In the genomic region with DNA sequence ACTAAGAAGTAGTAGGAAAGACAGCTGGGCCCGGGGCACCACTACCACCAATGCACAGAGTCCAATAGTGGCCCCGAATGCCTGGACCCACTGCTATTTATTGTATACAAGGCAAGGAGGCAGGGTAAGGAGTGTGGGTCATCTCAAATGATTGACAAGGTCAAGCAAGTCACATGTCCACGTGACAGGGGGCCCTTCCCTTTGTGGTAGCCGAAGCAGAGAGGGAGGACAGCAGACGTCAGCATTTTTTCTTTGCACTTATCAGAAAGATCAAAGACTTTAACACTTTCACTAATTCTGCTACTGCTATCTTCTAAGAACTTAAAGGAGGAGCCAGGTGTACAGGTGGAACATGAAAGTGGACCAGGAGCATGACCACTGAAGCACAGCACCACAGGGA, we compare ENCODE assay signal across 16 cellular contexts. TPM values are rescaled to one million over a fixed set of nuclear protein-coding genes. Genes with fewer than 3 reads are reported as not detected.
DNase-seq lines count a peak whose midpoint lies in the region; ATAC-seq, FAIRE-seq and TF ChIP-seq lines count a peak whose summit lies in the region.
"Had no signal": no experiment of that assay in that cellular context is flagged by ENCODE, and none has a peak within 500 bp of the region (broad histone marks: within the 10 kb centered on the region; RNA-seq: fewer than 3 reads in every experiment).

No MANE protein-coding gene starts in this region.

- H3K9me3 ChIP-seq in A549, result no peaks in the 10 kb centered on the region
- no peaks in the 10 kb centered on the region for H3K9me3 ChIP-seq in K562 (replicated peaks; ENCODE audit: control insufficient read depth, insufficient read depth, low read depth, low read length)
- no peaks in the 10 kb centered on the region for H3K9me3 ChIP-seq in parathyroid adenoma (ENCODE audit: control insufficient read depth, low read length)
- H3K9me3 ChIP-seq: BLaER1 treated with 17β-estradiol and CSF1 and Interleukin-3, amounts not matched to agents 10 nM and 100 nM had no signal

- H3K4me1 ChIP-seq in A549 (peaks cover 5% of the 10 kb centered on the region), K562 (replicated peaks in 1 of 2; ENCODE audit: control insufficient read depth in 2 of 2, insufficient read depth in 2 of 2, low read length in 2 of 2) (no peaks in the 10 kb centered on the region), parathyroid adenoma (peaks cover 8% of the 10 kb centered on the region)

- TF ChIP-seq POLR2A in A549 (IDR thresholded peaks at IDR 0.05; ENCODE audit: low read length) (no peak), K562 (conservative IDR thresholded peaks at IDR 0.05) (no peak)

- WGBS in A549 (ENCODE audit: missing lambda C conversion rate), result 84% methylated on average over 5 of the region's 5 CpGs
- WGBS in K562 (ENCODE audit: insufficient coverage, low coverage, missing lambda C conversion rate), result 67% methylated on average over 3 of the region's 5 CpGs

- no peak for DNase-seq in A549 (ENCODE audit: low read depth in 1 of 2, low spot score in 1 of 2)
- DNase-seq in CD14-positive monocyte (ENCODE audit: low spot score), result no peak
- DNase-seq in K562 (ENCODE audit: extremely low read depth in 1 of 4, low spot score in 3 of 4), result peak in 1 of 4 experiments; percentile 25
- no peak for DNase-seq in T-helper 9 cell
- no peak for DNase-seq in COLO829 (ENCODE audit: low spot score)
- DNase-seq in NK-92 (lab: John Stamatoyannopoulos, UW; ENCODE audit: unreplicated experiment), result no peak
- DNase-seq: CD4-positive, alpha-beta T cell; DMS153; DND-41; GDM1; GOT3; H9 had no signal

- no peaks in the 10 kb centered on the region for H3K27me3 Mint-ChIP-seq in CD14-positive monocyte (ENCODE audit: low read depth in 3 of 3)
- H3K27me3 Mint-ChIP-seq: CD4-positive, alpha-beta T cell had no signal

- peaks cover 23% of the 10 kb centered on the region; the same call in 2 of the 3 replicates for H3K36me3 ChIP-seq in K562 (ENCODE audit: control insufficient read depth, insufficient read depth, low read length)
- H3K36me3 ChIP-seq in parathyroid adenoma (ENCODE audit: control insufficient read depth, insufficient read depth, low read length), result no peaks in the 10 kb centered on the region

- H3K9ac ChIP-seq in K562 (ENCODE audit: insufficient read depth in 1 of 2, low read depth in 2 of 2, low read length in 2 of 2), result no peak overlapping the region
- H3K9ac ChIP-seq in parathyroid adenoma, result no peak overlapping the region
- H3K9ac ChIP-seq: BLaER1 treated with 17β-estradiol and CSF1 and Interleukin-3, amounts not matched to agents 10 nM and 100 nM had no signal

- H3K27ac Mint-ChIP-seq in CD14-positive monocyte, result peak overlapping the region in 4 of 7 donors; percentile 17 to 49 (median 36)
- H3K27ac Mint-ChIP-seq: CD4-positive, alpha-beta T cell; H9 had no signal

- H4K20me1 ChIP-seq in K562 (replicated peaks; ENCODE audit: control insufficient read depth, insufficient read depth, low read length), result no peaks in the 10 kb centered on the region

- POLR2A ChIA-PET in A549 (lab: Yijun Ruan, JAX), result no interaction called here
- POLR2A ChIA-PET in K562 (lab: Yijun Ruan, JAX), result interaction anchor here (1.0 kb wide), 1 partner anchor 29 kb away, joined by 3 read pairs; no protein-coding TSS in a partner anchor

- FAIRE-seq in A549 (lab: Jason Lieb, UNC), result no peak
- FAIRE-seq in K562 (lab: Jason Lieb, UNC), result no peak
- FAIRE-seq: D721Med, GM12892 had no signal

- H3K4me3 ChIP-seq in A549 (no peak overlapping the region), K562 (no peak overlapping the region), parathyroid adenoma (ENCODE audit: low read depth, low read length) (peak overlapping the region; percentile 31)
- H3K4me3 ChIP-seq: BLaER1 treated with 17β-estradiol and CSF1 and Interleukin-3, amounts not matched to agents 10 nM and 100 nM had no signal

- no peak for TF ChIP-seq CTCF in A549 (IDR thresholded peaks at IDR 0.05)
- TF ChIP-seq CTCF in CD14-positive monocyte (IDR thresholded peaks at IDR 0.05), result no peak
- no peak for TF ChIP-seq CTCF in K562 (IDR thresholded peaks at IDR 0.05 in 2 of 3, conservative IDR thresholded peaks at IDR 0.05 in 1 of 3; ENCODE audit: insufficient read depth in 2 of 3, low read depth in 1 of 3, low read length in 3 of 3)
- no peak for TF ChIP-seq CTCF in parathyroid adenoma (IDR thresholded peaks at IDR 0.05)

- in situ Hi-C loops in K562 (cut with MboI), result no loop called here

- BruUV-seq in K562 (replicated peaks; lab: Mats Ljungman, UMichigan), result no TSS peak

- TF ChIP-seq RAD21 in A549 (conservative IDR thresholded peaks at IDR 0.05 in 1 of 2, IDR thresholded peaks at IDR 0.05 in 1 of 2) (no peak), K562 (CRISPR knock-in tag; conservative IDR thresholded peaks at IDR 0.05 in 1 of 2, IDR thresholded peaks at IDR 0.05 in 1 of 2) (no peak)

- intact Hi-C loops in CD14-positive monocyte (cut with micrococcal nuclease), result no loop called here
- intact Hi-C loops in K562 (cut with micrococcal nuclease), result no loop called here

- H3K4me2 ChIP-seq in A549, result no peak overlapping the region
- H3K4me2 ChIP-seq in K562 (ENCODE audit: insufficient read depth, low read length), result no peak overlapping the region
- H3K4me2 ChIP-seq in parathyroid adenoma (ENCODE audit: low read length), result peak overlapping the region; percentile 65
- H3K4me2 ChIP-seq: BLaER1 treated with 17β-estradiol and CSF1 and Interleukin-3, amounts not matched to agents 10 nM and 100 nM had no signal

- no peaks in the 10 kb centered on the region for H3K9me1 ChIP-seq in K562 (ENCODE audit: control insufficient read depth, insufficient read depth, low read length)

- peaks cover 8% of the 10 kb centered on the region for H3K79me2 ChIP-seq in K562 (ENCODE audit: control insufficient read depth, insufficient read depth, low read length)
- H3K79me2 ChIP-seq in parathyroid adenoma, result peaks cover 43% of the 10 kb centered on the region

- H3K36me3 Mint-ChIP-seq in CD14-positive monocyte, result peaks cover 49 to 79% of the 10 kb centered on the region in 2 donors

- H3K4me1 Mint-ChIP-seq in CD14-positive monocyte, result peaks cover 6% of the 10 kb centered on the region
- H3K4me1 Mint-ChIP-seq: H9 had no signal

- no peak overlapping the region for H3K4me3 Mint-ChIP-seq in CD14-positive monocyte
- H3K4me3 Mint-ChIP-seq: CD4-positive, alpha-beta T cell; H9 had no signal

- no peak for ATAC-seq in A549
- ATAC-seq in K562, result no peak

- no peaks in the 10 kb centered on the region for H3K9me3 Mint-ChIP-seq in CD14-positive monocyte
- H3K9me3 Mint-ChIP-seq: CD4-positive, alpha-beta T cell; H9 had no signal

- H3K27ac ChIP-seq in A549, result no peak overlapping the region
- no peak overlapping the region for H3K27ac ChIP-seq in K562 (ENCODE audit: extremely low read depth, low read depth, low read length)
- peak overlapping the region; percentile 45 for H3K27ac ChIP-seq in parathyroid adenoma
- H3K27ac ChIP-seq: BLaER1 treated with 17β-estradiol and CSF1 and Interleukin-3, amounts not matched to agents 10 nM and 100 nM had no signal

- H2AFZ ChIP-seq in K562 (ENCODE audit: low read depth, low read length) (no peak overlapping the region), parathyroid adenoma (peak overlapping the region; percentile 24)

- TF ChIP-seq EP300 in A549 (IDR thresholded peaks at IDR 0.05), result no peak
- no peak for TF ChIP-seq EP300 in K562 (IDR thresholded peaks at IDR 0.05; ENCODE audit: low read length)

- CTCF ChIA-PET in A549 (lab: Yijun Ruan, JAX), result interaction anchor here (0.7 to 19.5 kb wide), 4 partner anchors 6 to 297 kb away, joined by 3 to 410 read pairs (median 75); a partner anchor contains a TSS
- CTCF ChIA-PET in K562 (lab: Yijun Ruan, JAX; ENCODE audit: low intra/inter-chr PET ratio), result no interaction called here

- H3K27me3 ChIP-seq in K562 (ENCODE audit: control insufficient read depth in 2 of 2, insufficient read depth in 2 of 2, low read length in 2 of 2), result no peaks in the 10 kb centered on the region
- H3K27me3 ChIP-seq in parathyroid adenoma (ENCODE audit: control insufficient read depth, insufficient read depth, low read length), result no peaks in the 10 kb centered on the region
- H3K27me3 ChIP-seq: BLaER1 treated with 17β-estradiol and CSF1 and Interleukin-3, amounts not matched to agents 10 nM and 100 nM had no signal

RNA-seq across cellular contexts. Expression of a gene that starts 6.5 kb away (rescaled TPM):
- polyA plus RNA-seq in A549 (2011; rRNA removed), result 32.1 and 34.2 TPM in 2 replicates
- 18.0 and 21.3 TPM in 2 replicates for polyA plus RNA-seq in A549 (2012; cell fraction: cytosol; rRNA removed)
- polyA plus RNA-seq in A549 (2012; cell fraction: nucleus; rRNA removed), result 20.1 and 22.7 TPM in 2 replicates
- 20.0 to 21.7 TPM (median 21.5 TPM) in 3 replicates for polyA plus RNA-seq in A549 (2017; fragmentation: RNase III; extraction: RNeasy Plus Mini Kit Qiagen cat#74134 plus additional on column Dnase treatment)
- 135 and 173 TPM in 2 replicates for polyA minus RNA-seq in A549 (2011; rRNA and poly(A)+ RNA removed)
- 1 to 10 TPM; 3.9 to 8.5 TPM for polyA plus RNA-seq in CD14-positive monocyte
- total RNA-seq in K562 (2011; cell fraction: chromatin; rRNA removed; ENCODE audit: low replicate concordance), result 76.4 and 103 TPM in 2 replicates
- total RNA-seq in K562 (2011; cell fraction: nucleolus; rRNA removed), result 32.6 and 35.0 TPM in 2 replicates
- total RNA-seq in K562 (2011; cell fraction: nucleoplasm; rRNA removed), result 47.7 and 52.4 TPM in 2 replicates
- total RNA-seq in K562 (2014; rRNA removed), result 4.9 and 9.1 TPM in 2 replicates
- total RNA-seq in K562 (2014; rRNA removed; fragmentation: Illumina TruSeq; extraction: Trizol), result 6.9 and 7.1 TPM in 2 replicates
- 8.1 and 8.3 TPM in 2 replicates for total RNA-seq in K562 (2015; rRNA removed; fragmentation: Illumina TruSeq; extraction: Trizol)
- 27.5 and 29.1 TPM in 2 replicates for total RNA-seq in K562 (2021)
- 9.9 and 12.4 TPM in 2 replicates for polyA plus RNA-seq in K562 (2011; rRNA removed)
- polyA plus RNA-seq in K562 (2011; cell fraction: cytosol; rRNA removed), result 7.0 and 8.0 TPM in 2 replicates
- polyA plus RNA-seq in K562 (2011; cell fraction: nucleus; rRNA removed), result 16.7 and 18.6 TPM in 2 replicates
- 9.9 and 17.0 TPM in 2 replicates for polyA plus RNA-seq in K562 (2012)
- 8.3 and 8.8 TPM in 2 replicates for polyA plus RNA-seq in K562 (2014; fragmentation: Illumina TruSeq; extraction: Trizol)
- 1 to 10 TPM in 1 of 2 experiments, under 1 TPM in 1; 0.90 to 1.3 TPM for polyA plus RNA-seq in K562 (2014; fragmentation: Nextera tagmentation; extraction: Ambion mirVana)
- 6.0 and 8.2 TPM in 2 replicates for polyA plus RNA-seq in K562 (2014; rRNA removed)
- polyA minus RNA-seq in K562 (2011; rRNA and poly(A)+ RNA removed), result 45.0 and 68.4 TPM in 2 replicates
- 22.6 and 24.3 TPM in 2 replicates for polyA minus RNA-seq in K562 (2011; cell fraction: cytosol; rRNA and poly(A)+ RNA removed)
- 30.6 and 48.9 TPM in 2 replicates for polyA minus RNA-seq in K562 (2011; cell fraction: nucleus; rRNA and poly(A)+ RNA removed)

RNA-seq across cellular contexts. Expression of a gene that starts 24.3 kb away (rescaled TPM):
- polyA plus RNA-seq in A549 (2011; rRNA removed) (29.5 and 35.1 TPM in 2 replicates), A549 (2017; fragmentation: RNase III; extraction: RNeasy Plus Mini Kit Qiagen cat#74134 plus additional on column Dnase treatment) (28.5 to 31.5 TPM (median 30.8 TPM) in 3 replicates), CD14-positive monocyte (under 1 TPM; 0.09 to 0.13 TPM), K562 (2011; rRNA removed) (11.9 and 13.5 TPM in 2 replicates), K562 (2014; fragmentation: Illumina TruSeq; extraction: Trizol) (8.2 and 9.4 TPM in 2 replicates), K562 (2014; fragmentation: Nextera tagmentation; extraction: Ambion mirVana) (1 to 10 TPM; 1.3 to 1.7 TPM), K562 (2014; rRNA removed) (7.3 and 9.4 TPM in 2 replicates)
- polyA plus RNA-seq in A549 (2012; cell fraction: cytosol; rRNA removed), result 42.9 and 53.3 TPM in 2 replicates
- polyA plus RNA-seq in A549 (2012; cell fraction: nucleus; rRNA removed), result 35.4 and 40.6 TPM in 2 replicates
- polyA minus RNA-seq in A549 (2011; rRNA and poly(A)+ RNA removed), result 47.1 and 53.6 TPM in 2 replicates
- 11.0 and 24.6 TPM in 2 replicates for total RNA-seq in K562 (2011; cell fraction: chromatin; rRNA removed; ENCODE audit: low replicate concordance)
- total RNA-seq in K562 (2011; cell fraction: nucleolus; rRNA removed), result 20.4 and 25.5 TPM in 2 replicates
- 20.2 and 23.2 TPM in 2 replicates for total RNA-seq in K562 (2011; cell fraction: nucleoplasm; rRNA removed)
- total RNA-seq in K562 (2014; rRNA removed) (7.9 and 10.8 TPM in 2 replicates), K562 (2014; rRNA removed; fragmentation: Illumina TruSeq; extraction: Trizol) (5.6 and 6.5 TPM in 2 replicates), K562 (2015; rRNA removed; fragmentation: Illumina TruSeq; extraction: Trizol) (6.9 and 7.1 TPM in 2 replicates), K562 (2021) (8.7 and 9.3 TPM in 2 replicates)
- 16.7 and 24.3 TPM in 2 replicates for polyA plus RNA-seq in K562 (2011; cell fraction: cytosol; rRNA removed)
- polyA plus RNA-seq in K562 (2011; cell fraction: nucleus; rRNA removed), result 8.0 and 11.5 TPM in 2 replicates
- 9.3 and 10.4 TPM in 2 replicates for polyA plus RNA-seq in K562 (2012)
- 12.4 and 20.2 TPM in 2 replicates for polyA minus RNA-seq in K562 (2011; rRNA and poly(A)+ RNA removed)
- polyA minus RNA-seq in K562 (2011; cell fraction: cytosol; rRNA and poly(A)+ RNA removed), result 10.1 and 10.3 TPM in 2 replicates
- polyA minus RNA-seq in K562 (2011; cell fraction: nucleus; rRNA and poly(A)+ RNA removed), result 4.4 and 5.2 TPM in 2 replicates

RNA-seq across cellular contexts. Expression of a gene that starts 43.9 kb away (rescaled TPM):
- polyA plus RNA-seq in A549 (2011; rRNA removed), result 36.1 and 51.8 TPM in 2 replicates
- polyA plus RNA-seq in A549 (2012; cell fraction: cytosol; rRNA removed), result 47.7 and 57.8 TPM in 2 replicates
- polyA plus RNA-seq in A549 (2012; cell fraction: nucleus; rRNA removed), result 87.8 and 97.5 TPM in 2 replicates
- 45.5 to 49.0 TPM (median 47.6 TPM) in 3 replicates for polyA plus RNA-seq in A549 (2017; fragmentation: RNase III; extraction: RNeasy Plus Mini Kit Qiagen cat#74134 plus additional on column Dnase treatment)
- 75.5 and 86.7 TPM in 2 replicates for polyA minus RNA-seq in A549 (2011; rRNA and poly(A)+ RNA removed)
- 10 to 100 TPM in 1 of 2 donors, 1 to 10 TPM in 1; 8.8 to 10.6 TPM for polyA plus RNA-seq in CD14-positive monocyte
- 30.0 and 64.9 TPM in 2 replicates for total RNA-seq in K562 (2011; cell fraction: chromatin; rRNA removed; ENCODE audit: low replicate concordance)
- total RNA-seq in K562 (2011; cell fraction: nucleolus; rRNA removed), result 36.8 and 49.5 TPM in 2 replicates
- total RNA-seq in K562 (2011; cell fraction: nucleoplasm; rRNA removed), result 43.7 and 49.5 TPM in 2 replicates
- total RNA-seq in K562 (2014; rRNA removed), result 16.7 and 25.3 TPM in 2 replicates
- 6.3 and 8.6 TPM in 2 replicates for total RNA-seq in K562 (2014; rRNA removed; fragmentation: Illumina TruSeq; extraction: Trizol)
- 9.4 and 10.5 TPM in 2 replicates for total RNA-seq in K562 (2015; rRNA removed; fragmentation: Illumina TruSeq; extraction: Trizol)
- 36.6 and 38.5 TPM in 2 replicates for total RNA-seq in K562 (2021)
- polyA plus RNA-seq in K562 (2011; rRNA removed), result 10.8 and 23.4 TPM in 2 replicates
- polyA plus RNA-seq in K562 (2011; cell fraction: cytosol; rRNA removed), result 9.8 and 21.2 TPM in 2 replicates
- 22.9 and 38.2 TPM in 2 replicates for polyA plus RNA-seq in K562 (2011; cell fraction: nucleus; rRNA removed)
- 20.2 and 21.9 TPM in 2 replicates for polyA plus RNA-seq in K562 (2012)
- polyA plus RNA-seq in K562 (2014; fragmentation: Illumina TruSeq; extraction: Trizol), result 32.1 and 42.5 TPM in 2 replicates
- 1 to 10 TPM; 1.8 to 2.3 TPM for polyA plus RNA-seq in K562 (2014; fragmentation: Nextera tagmentation; extraction: Ambion mirVana)
- 14.3 and 15.8 TPM in 2 replicates for polyA plus RNA-seq in K562 (2014; rRNA removed)
- 12.4 and 15.3 TPM in 2 replicates for polyA minus RNA-seq in K562 (2011; rRNA and poly(A)+ RNA removed)
- 13.9 and 15.2 TPM in 2 replicates for polyA minus RNA-seq in K562 (2011; cell fraction: cytosol; rRNA and poly(A)+ RNA removed)
- 18.6 and 25.3 TPM in 2 replicates for polyA minus RNA-seq in K562 (2011; cell fraction: nucleus; rRNA and poly(A)+ RNA removed)
